1 cellular context compared by ENCODE assay signal in genomic region chr2:169716938-169717690, GRCh38.
TF ChIP-seq lines count a peak whose summit lies in the region.

No MANE protein-coding gene starts in this region.

TF ChIP-seq in HepG2, 621 proteins besides CTCF, POLR2A, EP300 and RAD21 (continued from another document and continues in another):
- 0 out of 2 replicates have a peak, but pooled peaks have one; percentile 69 for TF ChIP-seq ZXDC (CRISPR knock-in tag; IDR thresholded peaks at IDR 0.05)
- TF ChIP-seq PHB2 (IDR thresholded peaks at IDR 0.05; ENCODE audit: partially characterized antibody), result no peak
- TF ChIP-seq REXO4 (CRISPR knock-in tag; IDR thresholded peaks at IDR 0.05; ENCODE audit: borderline replicate concordance), result no peak
- no peak; the same call in 1 of the 2 replicates for TF ChIP-seq HMGXB3 (CRISPR knock-in tag; IDR thresholded peaks at IDR 0.05; ENCODE audit: borderline replicate concordance)
- no peak for TF ChIP-seq FOXC1 (CRISPR knock-in tag; IDR thresholded peaks at IDR 0.05; ENCODE audit: borderline replicate concordance)
- peak; percentile 76 for TF ChIP-seq KAT8 (CRISPR knock-in tag; IDR thresholded peaks at IDR 0.05)
- no peak; the same call in 1 of the 2 replicates for TF ChIP-seq TRAFD1 (CRISPR knock-in tag; IDR thresholded peaks at IDR 0.05; ENCODE audit: borderline replicate concordance)
- TF ChIP-seq ZNF274 (CRISPR knock-in tag; IDR thresholded peaks at IDR 0.05), result 0 out of 2 replicates have a peak, but pooled peaks have one; percentile 30
- no peak for TF ChIP-seq ZNF512B (CRISPR knock-in tag; IDR thresholded peaks at IDR 0.05; ENCODE audit: borderline replicate concordance)
- TF ChIP-seq FOXA3 (CRISPR knock-in tag; IDR thresholded peaks at IDR 0.05), result peak; percentile 96
- no peak for TF ChIP-seq ZIK1 (CRISPR knock-in tag; IDR thresholded peaks at IDR 0.05; ENCODE audit: borderline replicate concordance, low read depth)
- TF ChIP-seq ZNF770 (CRISPR knock-in tag; IDR thresholded peaks at IDR 0.05), result no peak
- TF ChIP-seq MAF1 (CRISPR knock-in tag; IDR thresholded peaks at IDR 0.05; ENCODE audit: borderline replicate concordance), result no peak
- no peak for TF ChIP-seq MAFF (IDR thresholded peaks at IDR 0.05; ENCODE audit: low read depth, low read length)
- TF ChIP-seq AGO2 (optimal IDR thresholded peaks at IDR 0.05; ENCODE audit: low read depth, low read length), result no peak
- no peak for TF ChIP-seq HES4 (CRISPR knock-in tag; IDR thresholded peaks at IDR 0.05; ENCODE audit: borderline replicate concordance)
- no peak for TF ChIP-seq NFIB (CRISPR knock-in tag; IDR thresholded peaks at IDR 0.05; ENCODE audit: borderline replicate concordance)
- TF ChIP-seq NR2F1 (CRISPR knock-in tag; IDR thresholded peaks at IDR 0.05), result 0 out of 4 replicates have a peak, but pooled peaks have one; percentile 16 to 40
- TF ChIP-seq SRSF1 (optimal IDR thresholded peaks at IDR 0.05; ENCODE audit: low read depth, low read length), result no peak
- no peak for TF ChIP-seq ZNF503 (CRISPR knock-in tag; IDR thresholded peaks at IDR 0.05)
- TF ChIP-seq HNRNPK (IDR thresholded peaks at IDR 0.05; ENCODE audit: low read depth, low read length, poor library complexity, severe bottlenecking), result no peak
- TF ChIP-seq ZNF737 (CRISPR knock-in tag; IDR thresholded peaks at IDR 0.05; ENCODE audit: borderline replicate concordance), result no peak
- no peak for TF ChIP-seq CSRNP1 (CRISPR knock-in tag; IDR thresholded peaks at IDR 0.05)
- TF ChIP-seq ZNF547 (CRISPR knock-in tag; IDR thresholded peaks at IDR 0.05), result peak; percentile 55; the same call in 1 of the 2 replicates
- TF ChIP-seq SMARCE1 (IDR thresholded peaks at IDR 0.05; ENCODE audit: borderline replicate concordance), result no peak
- no peak for TF ChIP-seq ZFYVE20 (CRISPR knock-in tag; IDR thresholded peaks at IDR 0.05; ENCODE audit: borderline replicate concordance, low read depth)
- TF ChIP-seq ZNF629 (CRISPR knock-in tag; conservative IDR thresholded peaks at IDR 0.05), result no peak
- TF ChIP-seq SNAPC4 (CRISPR knock-in tag; IDR thresholded peaks at IDR 0.05), result no peak
- peak; percentile 89 for TF ChIP-seq GATAD2A (CRISPR knock-in tag; IDR thresholded peaks at IDR 0.05)
